In the genomic region with DNA sequence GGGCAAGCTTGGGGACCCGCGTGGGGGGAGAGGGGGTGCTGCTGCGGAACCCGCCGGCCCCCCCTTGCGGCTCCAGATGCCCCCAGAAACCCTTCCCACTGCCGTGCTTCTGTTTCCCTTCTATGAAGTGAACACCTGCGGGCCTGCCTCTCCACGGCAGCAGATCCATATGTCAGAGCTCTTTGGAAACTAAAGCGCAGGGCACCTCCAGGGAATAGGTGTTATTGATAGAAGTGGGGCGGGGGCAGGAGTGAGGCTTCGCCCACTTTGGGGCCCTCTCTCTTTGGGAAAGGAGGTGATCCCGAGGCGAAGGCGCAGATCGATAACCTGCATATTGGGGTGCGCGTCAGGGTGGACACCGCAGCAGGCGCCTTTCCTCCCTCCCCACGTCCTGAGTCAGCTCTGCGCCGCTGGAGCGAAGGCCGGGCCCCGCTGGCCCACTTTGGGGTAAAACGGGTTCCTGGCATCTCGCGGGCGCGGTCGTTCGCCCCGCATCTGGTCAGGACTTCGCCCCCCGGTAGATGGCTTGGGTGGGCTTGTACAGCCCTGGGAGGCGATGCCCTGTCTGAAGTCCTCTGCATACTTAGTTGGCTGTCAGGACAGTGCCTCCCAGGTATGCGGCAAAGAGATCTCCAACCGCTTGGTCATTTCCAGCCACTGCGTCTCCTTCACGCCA, we compare ENCODE assay signal across 1 cellular context.
TF ChIP-seq lines count a peak whose summit lies in the region.

No MANE protein-coding gene starts in this region.

TF ChIP-seq in A549, 52 proteins besides CTCF, POLR2A, EP300 and RAD21 (continued from another document):
- TF ChIP-seq, protein P1, sequence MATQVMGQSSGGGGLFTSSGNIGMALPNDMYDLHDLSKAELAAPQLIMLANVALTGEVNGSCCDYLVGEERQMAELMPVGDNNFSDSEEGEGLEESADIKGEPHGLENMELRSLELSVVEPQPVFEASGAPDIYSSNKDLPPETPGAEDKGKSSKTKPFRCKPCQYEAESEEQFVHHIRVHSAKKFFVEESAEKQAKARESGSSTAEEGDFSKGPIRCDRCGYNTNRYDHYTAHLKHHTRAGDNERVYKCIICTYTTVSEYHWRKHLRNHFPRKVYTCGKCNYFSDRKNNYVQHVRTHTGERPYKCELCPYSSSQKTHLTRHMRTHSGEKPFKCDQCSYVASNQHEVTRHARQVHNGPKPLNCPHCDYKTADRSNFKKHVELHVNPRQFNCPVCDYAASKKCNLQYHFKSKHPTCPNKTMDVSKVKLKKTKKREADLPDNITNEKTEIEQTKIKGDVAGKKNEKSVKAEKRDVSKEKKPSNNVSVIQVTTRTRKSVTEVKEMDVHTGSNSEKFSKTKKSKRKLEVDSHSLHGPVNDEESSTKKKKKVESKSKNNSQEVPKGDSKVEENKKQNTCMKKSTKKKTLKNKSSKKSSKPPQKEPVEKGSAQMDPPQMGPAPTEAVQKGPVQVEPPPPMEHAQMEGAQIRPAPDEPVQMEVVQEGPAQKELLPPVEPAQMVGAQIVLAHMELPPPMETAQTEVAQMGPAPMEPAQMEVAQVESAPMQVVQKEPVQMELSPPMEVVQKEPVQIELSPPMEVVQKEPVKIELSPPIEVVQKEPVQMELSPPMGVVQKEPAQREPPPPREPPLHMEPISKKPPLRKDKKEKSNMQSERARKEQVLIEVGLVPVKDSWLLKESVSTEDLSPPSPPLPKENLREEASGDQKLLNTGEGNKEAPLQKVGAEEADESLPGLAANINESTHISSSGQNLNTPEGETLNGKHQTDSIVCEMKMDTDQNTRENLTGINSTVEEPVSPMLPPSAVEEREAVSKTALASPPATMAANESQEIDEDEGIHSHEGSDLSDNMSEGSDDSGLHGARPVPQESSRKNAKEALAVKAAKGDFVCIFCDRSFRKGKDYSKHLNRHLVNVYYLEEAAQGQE (IDR thresholded peaks at IDR 0.05), result no peak
- no peak for TF ChIP-seq SREBF2 (IDR thresholded peaks at IDR 0.05)
